Comparison of ENCODE assay signal across 8 cellular contexts in the genomic region with DNA sequence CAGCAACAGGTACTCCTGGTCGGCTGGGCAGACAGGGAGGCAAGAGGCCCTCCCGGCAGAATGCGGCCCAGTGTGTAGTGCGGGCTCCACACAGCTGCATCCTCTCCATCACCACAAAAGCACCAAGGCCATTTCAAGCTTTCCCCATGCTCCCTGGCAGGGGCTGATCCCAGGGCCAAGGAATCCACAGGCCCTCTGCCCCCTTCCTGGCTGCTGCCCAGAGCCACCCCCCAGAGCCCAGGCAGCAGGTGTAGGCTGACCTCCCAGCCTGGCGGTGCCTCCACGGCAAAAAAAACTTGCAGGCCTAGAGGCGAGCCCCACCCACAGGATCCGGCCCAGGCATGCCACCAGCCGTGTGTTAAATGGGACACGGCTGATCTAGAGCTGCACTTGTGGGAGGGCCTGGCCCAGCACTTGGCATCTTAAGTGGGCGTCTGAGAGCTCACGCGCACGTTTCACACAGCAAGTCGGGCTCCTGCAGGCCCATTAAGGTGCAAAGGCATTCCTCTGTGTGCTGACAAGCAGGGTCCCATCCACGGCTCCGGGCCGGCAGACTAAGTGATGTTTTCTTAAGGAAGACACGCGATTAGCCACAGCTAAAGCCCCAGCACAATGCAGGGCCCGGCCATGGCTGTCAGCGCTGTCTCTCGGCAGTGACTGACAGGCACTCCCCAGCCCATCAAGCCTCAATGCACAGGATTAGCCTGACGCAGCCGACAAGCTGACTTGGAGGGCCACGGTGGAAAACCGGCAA. TPM values are rescaled to one million over a fixed set of nuclear protein-coding genes. Genes with fewer than 3 reads are reported as not detected.
A peak's percentile ranks its signal among the peaks of the same experiment; 100 is the strongest.
DNase-seq lines count a peak whose midpoint lies in the region; ATAC-seq and TF ChIP-seq lines count a peak whose summit lies in the region.

No MANE protein-coding gene starts in this region.

- 47 to 48% methylated on average over 22 to 27 of the region's 27 CpGs for WGBS in GM23248 (ENCODE audit: low coverage in 1 of 2, low lambda C conversion rate in 2 of 2, missing lambda C conversion rate in 2 of 2), 2 experiments
- WGBS in esophagus muscularis mucosa = 69% methylated on average over 17 of the region's 27 CpGs

- H3K4me1 ChIP-seq in GM23248 (ENCODE audit: insufficient read depth) = peaks cover 12% of the 10 kb centered on the region
- H3K4me1 ChIP-seq in esophagus muscularis mucosa = peaks cover 0 to 8% (median 4%) of the 10 kb centered on the region in 4 donors

- no peak overlapping the region for H2AFZ ChIP-seq in GM23248

- H3K9me2 ChIP-seq in GM23248 (ENCODE audit: insufficient read depth) = no peaks in the 10 kb centered on the region

- DNase-seq in GM23248 (peak; percentile 33), RWPE1 (ENCODE audit: low spot score) (peak; percentile 18), dermis blood vessel endothelial cell (peak; percentile 64), omental fat pad (ENCODE audit: low spot score) (peak; percentile 18), HuH-7 (ENCODE audit: low spot score) (no peak), Ammon's horn (ENCODE audit: low spot score) (no peak), esophagus muscularis mucosa (ENCODE audit: extremely low spot score) (no peak)

- TF ChIP-seq POLR2A in esophagus muscularis mucosa (IDR thresholded peaks at IDR 0.05; ENCODE audit: low read depth) = no peak

- POLR2A ChIA-PET in RWPE1 (lab: Yijun Ruan, JAX; ENCODE audit: low non-redundant PET) = no interaction called here

- no peak for TF ChIP-seq EP300 in esophagus muscularis mucosa (IDR thresholded peaks at IDR 0.05)

- H3K4me3 ChIP-seq in GM23248 (no peak overlapping the region), esophagus muscularis mucosa (no peak overlapping the region)

- H3K9me3 ChIP-seq in GM23248 (ENCODE audit: low read depth) = no peaks in the 10 kb centered on the region
- H3K9me3 ChIP-seq in esophagus muscularis mucosa = no peaks in the 10 kb centered on the region

- no peaks in the 10 kb centered on the region for H4K20me1 ChIP-seq in GM23248 (ENCODE audit: insufficient read depth)

- TF ChIP-seq CTCF in RWPE1 (conservative IDR thresholded peaks at IDR 0.05; ENCODE audit: low read depth) (no peak), omental fat pad (IDR thresholded peaks at IDR 0.05) (no peak), esophagus muscularis mucosa (IDR thresholded peaks at IDR 0.05) (no peak)

- H3K27ac ChIP-seq in GM23248 = no peak overlapping the region
- peak overlapping the region; percentile 99 for H3K27ac ChIP-seq in RWPE1
- H3K27ac ChIP-seq in esophagus muscularis mucosa (replicated peaks in 1 of 4) = no peak overlapping the region

- intact Hi-C loops in esophagus muscularis mucosa (cut with DNase I) = no loop called here

- H3K4me2 ChIP-seq in GM23248 (ENCODE audit: unreplicated experiment) = no peak overlapping the region

- H3K9ac ChIP-seq in GM23248 = no peak overlapping the region

- H3K79me2 ChIP-seq in GM23248 (ENCODE audit: insufficient read depth) = no peaks in the 10 kb centered on the region

- no peaks in the 10 kb centered on the region for H3F3A ChIP-seq in GM23248 (ENCODE audit: insufficient read depth)

- in situ Hi-C loops in GM23248 (cut with MboI) = no loop called here

- CTCF ChIA-PET in RWPE1 (lab: Yijun Ruan, JAX) = interaction anchor here (0.6 to 1.6 kb wide), 4 partner anchors 10 to 144 kb away, joined by 3 to 5 read pairs (median 4); no protein-coding TSS in a partner anchor

- H3K27me3 ChIP-seq in GM23248 (replicated peaks; ENCODE audit: insufficient read depth) (no peaks in the 10 kb centered on the region), esophagus muscularis mucosa (no peaks in the 10 kb centered on the region)

- H3K36me3 ChIP-seq in GM23248 (ENCODE audit: low read depth) = no peaks in the 10 kb centered on the region
- peaks cover 0 to 40% (median 24%) of the 10 kb centered on the region in 4 donors for H3K36me3 ChIP-seq in esophagus muscularis mucosa

- ATAC-seq in omental fat pad (ENCODE audit: low FRiP score) = no peak
- ATAC-seq in HG02571 (IDR thresholded peaks at IDR 0.05; ENCODE audit: unreplicated experiment) = no peak

RNA-seq across cellular contexts. Expression of a gene that starts 19.8 kb away (rescaled TPM):
- 16.5 and 22.5 TPM in 2 replicates for total RNA-seq in GM23248 (2014; rRNA removed; shearing (Covaris generic))
- 13.6 and 14.3 TPM in 2 replicates for polyA plus RNA-seq in GM23248 (2016; fragmentation: Nextera tagmentation; extraction: Ambion mirVana)
- total RNA-seq in dermis blood vessel endothelial cell (7.3 and 12.4 TPM in 2 replicates), omental fat pad (1 to 10 TPM; 4.3 to 7.6 (median 6.1) TPM), esophagus muscularis mucosa (1 to 10 TPM; 4.6 to 8.7 (median 6.8) TPM)

RNA-seq across cellular contexts. Expression of a gene that starts 19.8 kb away (rescaled TPM):
- 11.9 and 14.2 TPM in 2 replicates for total RNA-seq in GM23248 (2014; rRNA removed; shearing (Covaris generic))
- polyA plus RNA-seq in GM23248 (2016; fragmentation: Nextera tagmentation; extraction: Ambion mirVana) = 22.8 and 23.8 TPM in 2 replicates
- total RNA-seq in dermis blood vessel endothelial cell (28.1 and 30.7 TPM in 2 replicates), omental fat pad (10 to 100 TPM in 3 of 4 donors, 1 to 10 TPM in 1; 7.6 to 12.6 (median 10.4) TPM), esophagus muscularis mucosa (10 to 100 TPM in 2 of 4 donors, 1 to 10 TPM in 2; 5.6 to 14.8 (median 11.1) TPM)

Comparison
In these comparisons a context has a peak if more than half of its experiments do, and no peak if none do; other contexts are left out.
1. DNase-seq: peak in GM23248 (single experiment), RWPE1 (single experiment), dermis blood vessel endothelial cell (single experiment) and omental fat pad (single experiment); none in HuH-7 (single experiment), Ammon's horn (single experiment) and esophagus muscularis mucosa (single experiment).